Comparison of ENCODE assay signal across 8 cellular contexts in genomic region chr1:201648911-201649775, GRCh38.
DNase-seq lines count a peak whose midpoint lies in the region; ATAC-seq and TF ChIP-seq lines count a peak whose summit lies in the region.

No MANE protein-coding gene starts in this region.

- peak overlapping the region; percentile 57 to 74 (median 64) for H3K4me3 ChIP-seq in esophagus muscularis mucosa
- no peak overlapping the region for H3K4me3 ChIP-seq in parathyroid adenoma (ENCODE audit: low read depth, low read length)

- H3K36me3 Mint-ChIP-seq in Calu3 (ENCODE audit: insufficient read depth, unreplicated experiment), result peaks cover 12% of the 10 kb centered on the region
- no peaks in the 10 kb centered on the region for H3K36me3 Mint-ChIP-seq in activated CD8-positive, alpha-beta T cell treated with anti-CD3 and anti-CD28 coated beads, Interleukin-2, amount 10 ng/mL, durations not matched to agents 7 days and 5 days (ENCODE audit: low read depth)

- H3K36me3 ChIP-seq in esophagus muscularis mucosa, result peaks cover 0 to 2% (median 0%) of the 10 kb centered on the region in 4 donors
- no peaks in the 10 kb centered on the region for H3K36me3 ChIP-seq in parathyroid adenoma (ENCODE audit: control insufficient read depth, insufficient read depth, low read length)

- no peaks in the 10 kb centered on the region for H3K4me1 Mint-ChIP-seq in Calu3 (ENCODE audit: low read depth, unreplicated experiment)
- no peaks in the 10 kb centered on the region for H3K4me1 Mint-ChIP-seq in activated CD8-positive, alpha-beta T cell treated with anti-CD3 and anti-CD28 coated beads, Interleukin-2, amount 10 ng/mL, durations not matched to agents 7 days and 5 days (ENCODE audit: low read depth)

- no peak for TF ChIP-seq EP300 in esophagus muscularis mucosa (IDR thresholded peaks at IDR 0.05)

- intact Hi-C loops in Calu3 (cut with micrococcal nuclease; ENCODE audit: unreplicated experiment), result no loop called here
- intact Hi-C loops in esophagus muscularis mucosa (cut with DNase I), result loop anchor here (5.0 kb wide), 1 partner anchor 48 kb away; no protein-coding TSS in a partner anchor

- BruUV-seq in Calu3 (replicated peaks; lab: Mats Ljungman, UMichigan), result no TSS peak

- H3K9me3 ChIP-seq in esophagus muscularis mucosa (no peaks in the 10 kb centered on the region), parathyroid adenoma (ENCODE audit: control insufficient read depth, low read length) (no peaks in the 10 kb centered on the region)

- H3K9me3 Mint-ChIP-seq in Calu3 (ENCODE audit: low read depth, unreplicated experiment), result peaks cover 2% of the 10 kb centered on the region
- H3K9me3 Mint-ChIP-seq in activated CD8-positive, alpha-beta T cell treated with anti-CD3 and anti-CD28 coated beads, Interleukin-2, amount 10 ng/mL, durations not matched to agents 7 days and 5 days (ENCODE audit: insufficient read depth), result no peaks in the 10 kb centered on the region

- H3K27me3 Mint-ChIP-seq in Calu3 (ENCODE audit: unreplicated experiment), result peaks cover 81% of the 10 kb centered on the region
- peaks cover 45% of the 10 kb centered on the region for H3K27me3 Mint-ChIP-seq in activated CD8-positive, alpha-beta T cell treated with anti-CD3 and anti-CD28 coated beads, Interleukin-2, amount 10 ng/mL, durations not matched to agents 7 days and 5 days (ENCODE audit: low read depth)

- DNase-seq in Calu3 (no peak), NCI-H510A (lab: John Stamatoyannopoulos, UW) (peak; percentile 20), esophagus muscularis mucosa (ENCODE audit: extremely low spot score) (no peak), SW480 (ENCODE audit: low spot score) (no peak)
- no peak for DNase-seq in stimulated activated CD4-positive, alpha-beta T cell treated with anti-CD3 and anti-CD28 coated beads, Interleukin-12 subunit alpha, Interleukin-12 subunit beta, amount 100 ng/mL, for 4 hours
- no peak for DNase-seq in stimulated activated naive CD4-positive, alpha-beta T cell treated with Interleukin-2 at 50 U/mL for 16 hours (lab: John Stamatoyannopoulos, UW)
- DNase-seq in activated CD8-positive, alpha-beta T cell treated with anti-CD3 and anti-CD28 coated beads, Interleukin-2, amount 10 ng/mL, durations not matched to agents 7 days and 5 days, result no peak

- no peaks in the 10 kb centered on the region for H3K79me2 ChIP-seq in parathyroid adenoma

- peak overlapping the region; percentile 75 for H3K4me3 Mint-ChIP-seq in Calu3 (ENCODE audit: low read depth, unreplicated experiment)
- no peak overlapping the region for H3K4me3 Mint-ChIP-seq in activated CD8-positive, alpha-beta T cell treated with anti-CD3 and anti-CD28 coated beads, Interleukin-2, amount 10 ng/mL, durations not matched to agents 7 days and 5 days

- POLR2A ChIA-PET in activated CD8-positive, alpha-beta T cell treated with anti-CD3 and anti-CD28 coated beads, Interleukin-2, amount 10 ng/mL, durations not matched to agents 7 days and 5 days (lab: Charles Lee), result interaction anchor here (0.6 kb wide), 1 partner anchor 1171 kb away, joined by 6 read pairs; no protein-coding TSS in a partner anchor

- no CpG with 5 or more reads among the region's 52 CpGs for WGBS in esophagus muscularis mucosa

- H3K27ac Mint-ChIP-seq in Calu3 (ENCODE audit: unreplicated experiment), result no peak overlapping the region
- no peak overlapping the region for H3K27ac Mint-ChIP-seq in activated CD8-positive, alpha-beta T cell treated with anti-CD3 and anti-CD28 coated beads, Interleukin-2, amount 10 ng/mL, durations not matched to agents 7 days and 5 days

- TF ChIP-seq CTCF in Calu3 (IDR thresholded peaks at IDR 0.05; ENCODE audit: unreplicated experiment), result no peak
- no peak for TF ChIP-seq CTCF in esophagus muscularis mucosa (IDR thresholded peaks at IDR 0.05)
- no peak for TF ChIP-seq CTCF in parathyroid adenoma (IDR thresholded peaks at IDR 0.05)

- TF ChIP-seq POLR2A in esophagus muscularis mucosa (IDR thresholded peaks at IDR 0.05; ENCODE audit: low read depth), result no peak

- H3K27ac ChIP-seq in esophagus muscularis mucosa (replicated peaks in 1 of 4), result peak overlapping the region; percentile 70 to 88 (median 78)
- H3K27ac ChIP-seq in parathyroid adenoma, result no peak overlapping the region

- no peaks in the 10 kb centered on the region for H3K27me3 ChIP-seq in esophagus muscularis mucosa
- no peaks in the 10 kb centered on the region for H3K27me3 ChIP-seq in parathyroid adenoma (ENCODE audit: control insufficient read depth, insufficient read depth, low read length)

- H3K9ac ChIP-seq in parathyroid adenoma, result no peak overlapping the region

- H3K4me1 ChIP-seq in esophagus muscularis mucosa (peaks cover 48 to 64% (median 60%) of the 10 kb centered on the region in 4 donors), parathyroid adenoma (no peaks in the 10 kb centered on the region)

- H2AFZ ChIP-seq in parathyroid adenoma, result no peak overlapping the region

- peak overlapping the region; percentile 73 for H3K4me2 ChIP-seq in parathyroid adenoma (ENCODE audit: low read length)

- ATAC-seq in activated CD8-positive, alpha-beta T cell treated with anti-CD3 and anti-CD28 coated beads, Interleukin-2, amount 10 ng/mL, durations not matched to agents 7 days and 5 days, result no peak

- CTCF ChIA-PET in Calu3 (lab: Charles Lee), result interaction anchor here (0.6 to 1.1 kb wide), 4 partner anchors 23 to 857 kb away, joined by 3 to 4 read pairs (median 4); no protein-coding TSS in a partner anchor
- CTCF ChIA-PET in activated CD8-positive, alpha-beta T cell treated with anti-CD3 and anti-CD28 coated beads, Interleukin-2, amount 10 ng/mL, durations not matched to agents 7 days and 5 days (lab: Charles Lee), result no interaction called here
